ENCODE assay signal across 29 cellular contexts in genomic region chr4:41205854-41206460, GRCh38. TPM values are rescaled to one million over a fixed set of nuclear protein-coding genes. Genes with fewer than 3 reads are reported as not detected.
A peak's percentile ranks its signal among the peaks of the same experiment; 100 is the strongest.
DNase-seq lines count a peak whose midpoint lies in the region; ATAC-seq and TF ChIP-seq lines count a peak whose summit lies in the region.
"Had no signal": no experiment of that assay in that cellular context is flagged by ENCODE, and none has a peak within 500 bp of the region (broad histone marks: within the 10 kb centered on the region; RNA-seq: fewer than 3 reads in every experiment).

No MANE protein-coding gene starts in this region.

- intact Hi-C loops in left ventricle myocardium inferior (cut with micrococcal nuclease) (no loop called here), Right ventricle myocardium inferior (cut with DNase I) (no loop called here), thyroid gland (cut with DNase I) (loop anchor here (10.0 kb wide), 1 partner anchor 81 kb away; no protein-coding TSS in a partner anchor)

- WGBS in mesenchymal stem cell, result 93% methylated on average over 1 of the region's 2 CpGs
- 80 to 97% methylated on average over 2 of the region's 2 CpGs for WGBS in thyroid gland, 2 donors

- no peak for TF ChIP-seq POLR2A in thyroid gland (IDR thresholded peaks at IDR 0.05)

- H3K9me3 Mint-ChIP-seq in stimulated activated naive CD8-positive, alpha-beta T cell treated with anti-CD3 and anti-CD28 coated beads, Interleukin-15, amount 100 ng/mL, for 72 hours, result peaks cover 0 to 4% of the 10 kb centered on the region in 2 donors
- H3K9me3 Mint-ChIP-seq: endodermal cell had no signal

- H3K27ac ChIP-seq in left ventricle myocardium inferior (replicated peaks), result peak overlapping the region; percentile 59
- peak overlapping the region; percentile 43 for H3K27ac ChIP-seq in SJCRH30
- peak overlapping the region; percentile 41 for H3K27ac ChIP-seq in mesenchymal stem cell (ENCODE audit: low read length, poor library complexity, severe bottlenecking)
- H3K27ac ChIP-seq in thyroid gland, result peak overlapping the region; percentile 76 to 85 (median 84)
- H3K27ac ChIP-seq: colonic mucosa, neutrophil, psoas muscle, vagina had no signal

- no peak overlapping the region for H3K9ac ChIP-seq in mesenchymal stem cell (ENCODE audit: low read length)

- H4K91ac ChIP-seq in mesenchymal stem cell (ENCODE audit: low read length), result peak overlapping the region; percentile 31

- no peak overlapping the region for H3K14ac ChIP-seq in mesenchymal stem cell (ENCODE audit: low read length in 2 of 2)

- H3K9me3 ChIP-seq in left ventricle myocardium inferior (replicated peaks) (no peaks in the 10 kb centered on the region), SJCRH30 (replicated peaks) (no peaks in the 10 kb centered on the region), mesenchymal stem cell (ENCODE audit: control insufficient read depth, low read length) (no peaks in the 10 kb centered on the region), thyroid gland (no peaks in the 10 kb centered on the region)
- H3K9me3 ChIP-seq: A549, colonic mucosa, gastroesophageal sphincter, neutrophil, psoas muscle, vagina had no signal

- no peak overlapping the region for H3K4ac ChIP-seq in mesenchymal stem cell (ENCODE audit: low read depth in 1 of 2, low read length in 2 of 2)

- H3K4me1 ChIP-seq in left ventricle myocardium inferior, result peaks cover 92% of the 10 kb centered on the region
- peaks cover 31% of the 10 kb centered on the region for H3K4me1 ChIP-seq in SJCRH30
- H3K4me1 ChIP-seq in mesenchymal stem cell (ENCODE audit: control insufficient read depth, insufficient read depth, low read depth, low read length), result peaks cover 19% of the 10 kb centered on the region
- peaks cover 77% of the 10 kb centered on the region in 2 donors for H3K4me1 ChIP-seq in thyroid gland

- H2BK120ac ChIP-seq in mesenchymal stem cell (ENCODE audit: low read depth, low read length), result peak overlapping the region; percentile 24

- peaks cover 71% of the 10 kb centered on the region for H3K27me3 Mint-ChIP-seq in stimulated activated naive CD8-positive, alpha-beta T cell treated with anti-CD3 and anti-CD28 coated beads, Interleukin-15, amount 100 ng/mL, for 72 hours

- H3K27me3 ChIP-seq in left ventricle myocardium inferior (ENCODE audit: low read depth) (no peaks in the 10 kb centered on the region), SJCRH30 (no peaks in the 10 kb centered on the region), mesenchymal stem cell (ENCODE audit: control insufficient read depth in 1 of 2, insufficient read depth in 1 of 2, low read length in 2 of 2) (no peaks in the 10 kb centered on the region), thyroid gland (no peaks in the 10 kb centered on the region)
- H3K27me3 ChIP-seq: colonic mucosa, gastroesophageal sphincter, vagina had no signal

- H3K4me3 ChIP-seq in left ventricle myocardium inferior, result no peak overlapping the region
- H3K4me3 ChIP-seq in SJCRH30, result no peak overlapping the region
- H3K4me3 ChIP-seq in mesenchymal stem cell (ENCODE audit: insufficient read depth in 1 of 2, low read depth in 1 of 2, low read length in 2 of 2), result no peak overlapping the region
- no peak overlapping the region for H3K4me3 ChIP-seq in thyroid gland (replicated peaks in 1 of 3)
- H3K4me3 ChIP-seq: A549, colonic mucosa, gastroesophageal sphincter, lung, psoas muscle, skin epidermis, vagina had no signal

- no peak overlapping the region for H2BK15ac ChIP-seq in mesenchymal stem cell (ENCODE audit: low read depth, poor library complexity, severe bottlenecking)

- H3K4me3 Mint-ChIP-seq in stimulated activated naive CD8-positive, alpha-beta T cell treated with anti-CD3 and anti-CD28 coated beads, Interleukin-15, amount 100 ng/mL, for 72 hours, result no peak overlapping the region
- H3K4me3 Mint-ChIP-seq: brain, endodermal cell, T-helper 17 cell had no signal

- ATAC-seq in Right ventricle myocardium inferior, result no peak
- no peak for ATAC-seq in stimulated activated naive CD8-positive, alpha-beta T cell treated with anti-CD3 and anti-CD28 coated beads, Interleukin-15, amount 100 ng/mL, for 72 hours
- ATAC-seq: A549, gastroesophageal sphincter, psoas muscle, T-helper 17 cell had no signal

- no peak overlapping the region for H3K23ac ChIP-seq in mesenchymal stem cell (ENCODE audit: low read length in 2 of 2)

- no peak overlapping the region for H3K4me2 ChIP-seq in mesenchymal stem cell (ENCODE audit: low read length, poor library complexity, severe bottlenecking)

- H2BK5ac ChIP-seq in mesenchymal stem cell (ENCODE audit: low read depth, low read length, poor library complexity, severe bottlenecking), result no peak overlapping the region

- peaks cover 17% of the 10 kb centered on the region for H3K4me1 Mint-ChIP-seq in stimulated activated naive CD8-positive, alpha-beta T cell treated with anti-CD3 and anti-CD28 coated beads, Interleukin-15, amount 100 ng/mL, for 72 hours
- H3K4me1 Mint-ChIP-seq: T-helper 17 cell had no signal

- H3K27ac Mint-ChIP-seq in stimulated activated naive CD8-positive, alpha-beta T cell treated with anti-CD3 and anti-CD28 coated beads, Interleukin-15, amount 100 ng/mL, for 72 hours, result no peak overlapping the region
- H3K27ac Mint-ChIP-seq: endodermal cell, T-helper 17 cell had no signal

- H3K18ac ChIP-seq in mesenchymal stem cell (ENCODE audit: low read depth in 1 of 2, low read length in 2 of 2), result peak overlapping the region in 1 of 2 experiments; percentile 28

- no peak overlapping the region for H4K8ac ChIP-seq in mesenchymal stem cell (ENCODE audit: low read length)

- H2BK12ac ChIP-seq in mesenchymal stem cell (ENCODE audit: low read length in 2 of 2), result peak overlapping the region in 1 of 2 experiments; percentile 51

- DNase-seq in left ventricle myocardium inferior (no peak), Right ventricle myocardium inferior (ENCODE audit: missing footprints) (no peak), SJCRH30 (peak; percentile 12 to 50), mesenchymal stem cell (no peak), thyroid gland (no peak), T-helper 9 cell (no peak), HUDEP-2 (lab: John Stamatoyannopoulos, UW; ENCODE audit: unreplicated experiment in 76 of 76) (no peak)
- DNase-seq in stimulated activated naive CD8-positive, alpha-beta T cell treated with anti-CD3 and anti-CD28 coated beads, Interleukin-15, amount 100 ng/mL, for 72 hours, result no peak
- DNase-seq: activated CD4-positive, alpha-beta T cell treated with anti-CD3 and anti-CD28 coated beads for 4 hours; activated naive CD4-positive, alpha-beta T cell; activated T-cell treated with anti-CD3 and anti-CD28 coated beads, Interleukin-2, amount 50 U/mL, for 48 hours; colonic mucosa; endodermal cell; islet precursor cell; KBM-7; NCI-H1436 treated with DMSO at 0.1 percent for 48 hours; NCI-H524; NK-92 treated with Interleukin-12 subunit alpha and Interleukin-12 subunit beta, amount 100 ng/mL, for 24 hours; psoas muscle; stimulated activated CD4-positive, alpha-beta T cell treated with anti-CD3 and anti-CD28 coated beads, Interleukin-1b, Interleukin-23, amount 100 ng/mL, for 48 hours; T-helper 17 cell had no signal

- H3K36me3 ChIP-seq in left ventricle myocardium inferior (no peaks in the 10 kb centered on the region), SJCRH30 (0 out of 2 replicates have a peak, but pooled peaks cover 4% of the 10 kb centered on the region), mesenchymal stem cell (ENCODE audit: control insufficient read depth in 1 of 2, insufficient read depth in 2 of 2, low read depth in 1 of 2, low read length in 2 of 2) (peaks cover 0 to 3% of the 10 kb centered on the region in 2 experiments), thyroid gland (no peaks in the 10 kb centered on the region)
- H3K36me3 ChIP-seq: colonic mucosa, gastroesophageal sphincter, neutrophil, vagina had no signal

- H2AK5ac ChIP-seq in mesenchymal stem cell (ENCODE audit: low read length, severe bottlenecking), result peak overlapping the region; percentile 67

- TF ChIP-seq CTCF in left ventricle myocardium inferior (IDR thresholded peaks at IDR 0.05; ENCODE audit: borderline replicate concordance) (no peak), thyroid gland (IDR thresholded peaks at IDR 0.05) (no peak)

- H2AFZ ChIP-seq in mesenchymal stem cell (ENCODE audit: low read depth, low read length), result no peak overlapping the region

- H3K79me1 ChIP-seq in mesenchymal stem cell (replicated peaks; ENCODE audit: low read length, poor library complexity, severe bottlenecking), result no peaks in the 10 kb centered on the region

RNA-seq across cellular contexts. Expression of gene APBB2, which starts 8.4 kb away (rescaled TPM):
- total RNA-seq in left ventricle myocardium inferior, result 23.5 TPM
- total RNA-seq in Right ventricle myocardium inferior, result 23.8 TPM
- total RNA-seq in SJCRH30 (2014; rRNA removed; shearing (Covaris generic)), result 83.9 and 89.7 TPM in 2 replicates
- polyA plus RNA-seq in mesenchymal stem cell (2013, experiment 1 of 2), result 22.6 TPM
- 22.6 TPM for polyA plus RNA-seq in mesenchymal stem cell (2013, experiment 2 of 2)
- total RNA-seq in thyroid gland, result 100 to 1,000 TPM; 174 to 253 (median 199) TPM

RNA-seq across cellular contexts. Expression of gene UCHL1, which starts 50.8 kb away (rescaled TPM):
- total RNA-seq in left ventricle myocardium inferior, result 35.2 TPM
- total RNA-seq in Right ventricle myocardium inferior, result 7.9 TPM
- 290 and 299 TPM in 2 replicates for total RNA-seq in SJCRH30 (2014; rRNA removed; shearing (Covaris generic))
- 1,126 TPM for polyA plus RNA-seq in mesenchymal stem cell (2013, experiment 1 of 2)
- polyA plus RNA-seq in mesenchymal stem cell (2013, experiment 2 of 2), result 1,155 TPM
- 100 to 1,000 TPM in 2 of 4 donors, 10 to 100 TPM in 2; 28.2 to 245 (median 116) TPM for total RNA-seq in thyroid gland
- total RNA-seq: SK-MEL-5, T-helper 17 cell had no signal

Comparison
In these comparisons a context has a peak if more than half of its experiments do, and no peak if none do; other contexts are left out.
1. DNase-seq: peak in SJCRH30 (2 of 2); none in left ventricle myocardium inferior (single experiment), Right ventricle myocardium inferior (single experiment), mesenchymal stem cell (single experiment), thyroid gland (0 of 2), stimulated activated naive CD8-positive, alpha-beta T cell treated with anti-CD3 and anti-CD28 coated beads, Interleukin-15, amount 100 ng/mL, for 72 hours (0 of 2), T-helper 9 cell (single experiment) and HUDEP-2 (0 of 76).
2. Peak in every context shown above with its lines, with median percentiles within 50 percentile points of each other: H3K27ac ChIP-seq.